ENCODE assay signal across 23 cellular contexts in genomic region chr7:46214526-46214925, GRCh38.
"Had no signal": no experiment of that assay in that cellular context is flagged by ENCODE, and none has a peak within 500 bp of the region (broad histone marks: within the 10 kb centered on the region; RNA-seq: fewer than 3 reads in every experiment).

No MANE protein-coding gene starts in this region.

- H3K27me3 ChIP-seq: MG63, SJSA1 had no signal

- FAIRE-seq: RCC 7860 had no signal

- H3K4me3 ChIP-seq: MG63, SJSA1, SK-N-MC had no signal

- H3K9me3 ChIP-seq: MG63, SJSA1 had no signal

- H3K27ac ChIP-seq: SJSA1, SK-N-MC had no signal

- H3K4me1 ChIP-seq: SJSA1 had no signal

- DNase-seq: Karpas-422, KG1, MG63, NCI-H1092, NCI-H1105 treated with DMSO at 0.1 percent for 48 hours, NCI-H1417 treated with DMSO at 0.1 percent for 48 hours, NCI-H146, NCI-H1694 treated with DMSO at 0.1 percent for 48 hours, NCI-H1930, NCI-H2081 treated with DMSO at 0.1 percent for 48 hours, NCI-H2171, NCI-H226, NCI-H446, NCI-H510A, NCI-H524 treated with DMSO at 0.1 percent for 48 hours, NCI-H69, NCI-H774, Right ventricle myocardium superior, RPMI8226, SIG-M5 had no signal

- H3K36me3 ChIP-seq: MG63, SJSA1 had no signal
